2 cellular contexts compared by ENCODE assay signal in the genomic region with DNA sequence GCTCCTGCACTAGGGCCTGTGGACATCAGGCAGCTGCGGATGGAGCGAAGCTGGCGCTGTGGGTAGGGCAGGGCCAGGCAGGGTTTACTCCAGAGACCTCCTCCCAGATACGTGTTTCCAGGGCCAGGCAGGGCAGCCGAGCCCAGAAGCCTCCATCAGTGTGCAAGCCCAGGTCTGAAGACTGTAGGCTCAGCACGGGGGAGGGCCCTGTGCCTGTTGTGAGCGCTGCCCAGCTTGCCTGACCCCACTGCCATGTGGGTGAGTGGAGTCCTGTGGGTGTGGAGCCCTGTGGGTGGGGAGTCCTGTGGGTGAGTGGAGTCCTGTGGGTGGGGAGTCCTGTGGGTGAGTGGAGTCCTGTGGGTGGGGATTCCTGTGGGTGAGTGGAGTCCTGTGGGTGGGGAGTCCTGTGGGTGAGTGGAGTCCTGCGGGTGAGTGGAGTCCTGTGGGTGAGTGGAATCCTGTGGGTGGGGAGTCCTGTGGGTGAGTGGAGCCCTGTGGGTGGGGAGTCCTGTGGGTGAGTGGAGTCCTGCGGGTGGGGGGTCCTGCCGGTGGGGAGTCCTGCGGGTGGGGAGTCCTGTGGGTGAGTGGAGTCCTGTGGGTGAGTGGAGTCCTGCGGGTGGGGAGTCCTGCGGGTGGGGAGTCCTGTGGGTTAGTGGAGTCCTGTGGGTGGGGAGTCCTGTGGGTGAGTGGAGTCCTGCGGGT.
TF ChIP-seq lines count a peak whose summit lies in the region.

No MANE protein-coding gene starts in this region.

TF ChIP-seq in HEK293T, 16 proteins besides CTCF, POLR2A, EP300 and RAD21:
- 0 out of 2 replicates have a peak, but pooled peaks have one; percentile 24 for TF ChIP-seq TARDBP (IDR thresholded peaks at IDR 0.05)

TF ChIP-seq in K562, 482 proteins besides CTCF, POLR2A, EP300 and RAD21:
- TF ChIP-seq ZBTB17 (CRISPR knock-in tag; IDR thresholded peaks at IDR 0.05) (peak; percentile 96), SAFB (IDR thresholded peaks at IDR 0.05; ENCODE audit: borderline replicate concordance, low read depth, low read length) (peak; percentile 85; the same call in 1 of the 2 replicates), HNRNPL (IDR thresholded peaks at IDR 0.05; ENCODE audit: low read depth, low read length) (peak; percentile 85)
- TF ChIP-seq, protein P1, sequence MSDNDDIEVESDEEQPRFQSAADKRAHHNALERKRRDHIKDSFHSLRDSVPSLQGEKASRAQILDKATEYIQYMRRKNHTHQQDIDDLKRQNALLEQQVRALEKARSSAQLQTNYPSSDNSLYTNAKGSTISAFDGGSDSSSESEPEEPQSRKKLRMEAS (CRISPR knock-in tag; IDR thresholded peaks at IDR 0.05), result 0 out of 2 replicates have a peak, but pooled peaks have one; percentile 11
- TF ChIP-seq, protein P2, sequence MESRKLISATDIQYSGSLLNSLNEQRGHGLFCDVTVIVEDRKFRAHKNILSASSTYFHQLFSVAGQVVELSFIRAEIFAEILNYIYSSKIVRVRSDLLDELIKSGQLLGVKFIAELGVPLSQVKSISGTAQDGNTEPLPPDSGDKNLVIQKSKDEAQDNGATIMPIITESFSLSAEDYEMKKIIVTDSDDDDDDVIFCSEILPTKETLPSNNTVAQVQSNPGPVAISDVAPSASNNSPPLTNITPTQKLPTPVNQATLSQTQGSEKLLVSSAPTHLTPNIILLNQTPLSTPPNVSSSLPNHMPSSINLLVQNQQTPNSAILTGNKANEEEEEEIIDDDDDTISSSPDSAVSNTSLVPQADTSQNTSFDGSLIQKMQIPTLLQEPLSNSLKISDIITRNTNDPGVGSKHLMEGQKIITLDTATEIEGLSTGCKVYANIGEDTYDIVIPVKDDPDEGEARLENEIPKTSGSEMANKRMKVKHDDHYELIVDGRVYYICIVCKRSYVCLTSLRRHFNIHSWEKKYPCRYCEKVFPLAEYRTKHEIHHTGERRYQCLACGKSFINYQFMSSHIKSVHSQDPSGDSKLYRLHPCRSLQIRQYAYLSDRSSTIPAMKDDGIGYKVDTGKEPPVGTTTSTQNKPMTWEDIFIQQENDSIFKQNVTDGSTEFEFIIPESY (CRISPR knock-in tag; IDR thresholded peaks at IDR 0.05), result peak; percentile 90
- TF ChIP-seq, protein P3, sequence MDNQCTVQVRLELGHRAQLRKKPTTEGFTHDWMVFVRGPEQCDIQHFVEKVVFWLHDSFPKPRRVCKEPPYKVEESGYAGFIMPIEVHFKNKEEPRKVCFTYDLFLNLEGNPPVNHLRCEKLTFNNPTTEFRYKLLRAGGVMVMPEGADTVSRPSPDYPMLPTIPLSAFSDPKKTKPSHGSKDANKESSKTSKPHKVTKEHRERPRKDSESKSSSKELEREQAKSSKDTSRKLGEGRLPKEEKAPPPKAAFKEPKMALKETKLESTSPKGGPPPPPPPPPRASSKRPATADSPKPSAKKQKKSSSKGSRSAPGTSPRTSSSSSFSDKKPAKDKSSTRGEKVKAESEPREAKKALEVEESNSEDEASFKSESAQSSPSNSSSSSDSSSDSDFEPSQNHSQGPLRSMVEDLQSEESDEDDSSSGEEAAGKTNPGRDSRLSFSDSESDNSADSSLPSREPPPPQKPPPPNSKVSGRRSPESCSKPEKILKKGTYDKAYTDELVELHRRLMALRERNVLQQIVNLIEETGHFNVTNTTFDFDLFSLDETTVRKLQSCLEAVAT (IDR thresholded peaks at IDR 0.05), result peak in 1 of 2 experiments; percentile 92; a peak in 2 of 4 replicates
